ENCODE assay signal across 10 cellular contexts in genomic region chr9:91162311-91162710, GRCh38.
DNase-seq lines count a peak whose midpoint lies in the region; ATAC-seq and TF ChIP-seq lines count a peak whose summit lies in the region.
"Had no signal": no experiment of that assay in that cellular context is flagged by ENCODE, and none has a peak within 500 bp of the region (broad histone marks: within the 10 kb centered on the region; RNA-seq: fewer than 3 reads in every experiment).

No MANE protein-coding gene starts in this region.

- H3K9me3 Mint-ChIP-seq in MCF 10A (ENCODE audit: unreplicated experiment) (no peaks in the 10 kb centered on the region), immature natural killer cell (no peaks in the 10 kb centered on the region)
- H3K9me3 Mint-ChIP-seq in activated CD4-positive, alpha-beta memory T cell treated with anti-CD3 and anti-CD28 coated beads for 36 hours, result no peaks in the 10 kb centered on the region

- no TSS peak for BruUV-seq in MCF 10A (replicated peaks; lab: Mats Ljungman, UMichigan)

- ATAC-seq in upper lobe of right lung (no peak), GM19463 (IDR thresholded peaks at IDR 0.05; ENCODE audit: unreplicated experiment) (no peak)

- H3K4me1 ChIP-seq in breast epithelium, result no peaks in the 10 kb centered on the region
- H3K4me1 ChIP-seq in upper lobe of right lung, result peaks cover 25% of the 10 kb centered on the region

- CTCF ChIA-PET in MCF 10A (lab: Yijun Ruan, JAX), result interaction anchor here (0.6 to 0.9 kb wide), 3 partner anchors 22 to 267 kb away, joined by 3 to 4 read pairs (median 3); no protein-coding TSS in a partner anchor
- CTCF ChIA-PET in activated CD4-positive, alpha-beta memory T cell treated with anti-CD3 and anti-CD28 coated beads for 36 hours (lab: Charles Lee), result no interaction called here

- no peaks in the 10 kb centered on the region for H3K36me3 ChIP-seq in breast epithelium
- H3K36me3 ChIP-seq in upper lobe of right lung, result no peaks in the 10 kb centered on the region
- H3K36me3 ChIP-seq: left lung had no signal

- no peak for TF ChIP-seq CTCF in MCF 10A (IDR thresholded peaks at IDR 0.05; ENCODE audit: unreplicated experiment)
- TF ChIP-seq CTCF in breast epithelium (IDR thresholded peaks at IDR 0.05), result no peak
- no peak for TF ChIP-seq CTCF in upper lobe of right lung (IDR thresholded peaks at IDR 0.05)

- intact Hi-C loops in MCF 10A (cut with micrococcal nuclease), result no loop called here
- intact Hi-C loops in breast epithelium (cut with DNase I; ENCODE audit: low total_unique reads), result loop anchor here (5.0 kb wide), 1 partner anchor 460 kb away; no protein-coding TSS in a partner anchor
- intact Hi-C loops in activated CD4-positive, alpha-beta memory T cell treated with anti-CD3 and anti-CD28 coated beads for 36 hours (cut with micrococcal nuclease), result loop anchor here (1.0 kb wide), 2 partner anchors 11 to 31 kb away; no protein-coding TSS in a partner anchor
- intact Hi-C loops in upper lobe of right lung (cut with DNase I), result no loop called here

- no peak for TF ChIP-seq POLR2A in breast epithelium (IDR thresholded peaks at IDR 0.05)

- H3K4me3 Mint-ChIP-seq in MCF 10A (ENCODE audit: unreplicated experiment) (peak overlapping the region; percentile 11), immature natural killer cell (peak overlapping the region; percentile 76 to 88 (median 82))
- H3K4me3 Mint-ChIP-seq in activated CD4-positive, alpha-beta memory T cell treated with anti-CD3 and anti-CD28 coated beads for 36 hours, result peak overlapping the region; percentile 75

- H3K27me3 ChIP-seq in breast epithelium (no peaks in the 10 kb centered on the region), upper lobe of right lung (no peaks in the 10 kb centered on the region)
- H3K27me3 ChIP-seq: left lung had no signal

- no peaks in the 10 kb centered on the region for H3K9me3 ChIP-seq in breast epithelium
- no peaks in the 10 kb centered on the region for H3K9me3 ChIP-seq in upper lobe of right lung
- H3K9me3 ChIP-seq: left lung had no signal

- H3K27ac Mint-ChIP-seq in MCF 10A (ENCODE audit: low read depth, unreplicated experiment) (peak overlapping the region; percentile 91), immature natural killer cell (peak overlapping the region; percentile 89 to 97 (median 94))
- peak overlapping the region; percentile 92 for H3K27ac Mint-ChIP-seq in activated CD4-positive, alpha-beta memory T cell treated with anti-CD3 and anti-CD28 coated beads for 36 hours

- H3K27ac ChIP-seq in breast epithelium (peak overlapping the region in 1 of 2 donors; percentile 13), upper lobe of right lung (peak overlapping the region; percentile 68)

- H3K36me3 Mint-ChIP-seq in MCF 10A (ENCODE audit: insufficient read depth, unreplicated experiment) (no peaks in the 10 kb centered on the region), immature natural killer cell (no peaks in the 10 kb centered on the region)
- H3K36me3 Mint-ChIP-seq in activated CD4-positive, alpha-beta memory T cell treated with anti-CD3 and anti-CD28 coated beads for 36 hours, result peaks cover 2% of the 10 kb centered on the region

- H3K4me1 Mint-ChIP-seq in MCF 10A (ENCODE audit: insufficient read depth, unreplicated experiment), result peaks cover 30% of the 10 kb centered on the region
- H3K4me1 Mint-ChIP-seq in activated CD4-positive, alpha-beta memory T cell treated with anti-CD3 and anti-CD28 coated beads for 36 hours (ENCODE audit: low read depth), result peaks cover 46% of the 10 kb centered on the region
- H3K4me1 Mint-ChIP-seq in immature natural killer cell, result peaks cover 61 to 72% of the 10 kb centered on the region in 2 donors

- no peaks in the 10 kb centered on the region for H3K27me3 Mint-ChIP-seq in MCF 10A (ENCODE audit: insufficient read depth, unreplicated experiment)
- no peaks in the 10 kb centered on the region for H3K27me3 Mint-ChIP-seq in activated CD4-positive, alpha-beta memory T cell treated with anti-CD3 and anti-CD28 coated beads for 36 hours
- H3K27me3 Mint-ChIP-seq in immature natural killer cell (ENCODE audit: low read depth in 3 of 3), result peaks cover 5 to 7% (median 6%) of the 10 kb centered on the region in 3 donors

- DNase-seq in MCF 10A (ENCODE audit: unreplicated experiment) (peak; percentile 63), breast epithelium (ENCODE audit: low spot score in 2 of 2) (no peak), immature natural killer cell (peak in 2 of 3 donors; percentile 21 to 39), upper lobe of right lung (no peak), COR-L47 (lab: John Stamatoyannopoulos, UW) (no peak), epidermal melanocyte (ENCODE audit: insufficient read length, low spot score) (no peak)
- DNase-seq in activated CD4-positive, alpha-beta memory T cell treated with anti-CD3 and anti-CD28 coated beads for 36 hours, result peak; percentile 72
- DNase-seq: NCI-H446 had no signal

- POLR2A ChIA-PET in MCF 10A (lab: Yijun Ruan, JAX), result interaction anchor here (0.6 to 1.4 kb wide), 4 partner anchors 15 to 260 kb away, joined by 3 to 4 read pairs (median 4); no protein-coding TSS in a partner anchor
- POLR2A ChIA-PET in activated CD4-positive, alpha-beta memory T cell treated with anti-CD3 and anti-CD28 coated beads for 36 hours (lab: Charles Lee), result interaction anchor here (0.6 to 4.6 kb wide), 4 partner anchors 11 to 46 kb away, joined by 3 to 39 read pairs (median 5); no protein-coding TSS in a partner anchor

- H3K4me3 ChIP-seq in breast epithelium, result no peak overlapping the region
- H3K4me3 ChIP-seq in upper lobe of right lung, result no peak overlapping the region
- H3K4me3 ChIP-seq: left lung had no signal

Comparison
In these comparisons a context has a peak if more than half of its experiments do, and no peak if none do; other contexts are left out.
1. DNase-seq: peak in MCF 10A (single experiment), activated CD4-positive, alpha-beta memory T cell treated with anti-CD3 and anti-CD28 coated beads for 36 hours (single experiment) and immature natural killer cell (2 of 3); none in breast epithelium (0 of 2), upper lobe of right lung (single experiment), COR-L47 (single experiment) and epidermal melanocyte (single experiment).
2. intact Hi-C loops: an anchor here in breast epithelium (5.0 kb wide) and activated CD4-positive, alpha-beta memory T cell treated with anti-CD3 and anti-CD28 coated beads for 36 hours (1.0 kb wide); none called in MCF 10A and upper lobe of right lung.
3. H3K4me3 Mint-ChIP-seq: peak in every context shown above with its lines; median percentile 82 in immature natural killer cell; 75 in activated CD4-positive, alpha-beta memory T cell treated with anti-CD3 and anti-CD28 coated beads for 36 hours; 11 in MCF 10A.
4. Peak in every context shown above with its lines, with median percentiles within 50 percentile points of each other: H3K27ac Mint-ChIP-seq.